1 cellular context compared by ENCODE assay signal in genomic region chr1:213984387-213985180, GRCh38.
TF ChIP-seq lines count a peak whose summit lies in the region.

No MANE protein-coding gene starts in this region.

TF ChIP-seq in WTC11, 78 proteins besides CTCF, POLR2A, EP300 and RAD21 (continued from another document):
- TF ChIP-seq PRDM15 (CRISPR knock-in tag; IDR thresholded peaks at IDR 0.05): no peak
